1 cellular context compared by ENCODE assay signal in the genomic region with DNA sequence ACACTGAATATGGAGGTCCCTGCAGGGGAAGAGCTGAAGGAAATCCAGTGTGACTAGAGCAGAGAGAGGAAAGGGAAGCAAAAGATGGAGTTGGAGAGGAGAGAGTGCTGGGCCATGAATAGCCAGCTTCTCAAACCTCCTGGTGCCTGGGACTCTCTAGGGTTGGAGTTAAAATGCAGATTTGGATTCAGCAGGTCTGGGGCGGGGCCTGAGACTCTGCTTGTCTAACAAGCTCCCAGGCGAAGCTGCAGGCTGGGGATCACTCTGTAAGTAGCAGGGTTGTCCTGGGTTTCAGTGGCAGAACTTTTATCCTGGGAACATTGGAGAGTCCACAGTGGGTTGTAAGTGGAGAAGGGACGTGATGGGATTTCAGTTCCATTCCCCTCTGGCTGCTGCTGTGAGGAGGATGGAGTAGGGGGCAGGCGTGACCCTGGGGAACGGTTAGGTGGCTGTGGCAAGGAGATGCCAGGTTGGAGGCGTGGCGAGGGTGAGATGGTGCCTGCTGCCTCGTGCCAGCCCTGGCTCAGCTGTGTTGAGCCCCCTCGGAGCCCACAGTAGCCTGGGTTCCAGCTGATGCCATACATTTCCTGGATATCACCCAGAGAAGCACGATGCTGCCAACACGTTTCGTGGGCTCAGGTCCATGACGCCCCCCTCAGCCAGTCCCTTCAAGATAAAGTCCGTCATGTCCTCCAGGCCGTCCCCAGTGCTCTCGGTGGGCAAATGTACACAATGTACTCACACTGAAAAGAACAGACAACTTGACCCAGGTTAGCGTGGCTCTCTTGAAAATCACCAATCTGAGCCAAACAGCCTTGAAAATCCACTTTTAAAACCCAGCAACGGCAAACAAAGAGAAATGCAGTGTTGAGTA.
TF ChIP-seq lines count a peak whose summit lies in the region.

No MANE protein-coding gene starts in this region.

TF ChIP-seq in IMR-90, 13 proteins besides CTCF, POLR2A, EP300 and RAD21:
- TF ChIP-seq, protein P1, sequence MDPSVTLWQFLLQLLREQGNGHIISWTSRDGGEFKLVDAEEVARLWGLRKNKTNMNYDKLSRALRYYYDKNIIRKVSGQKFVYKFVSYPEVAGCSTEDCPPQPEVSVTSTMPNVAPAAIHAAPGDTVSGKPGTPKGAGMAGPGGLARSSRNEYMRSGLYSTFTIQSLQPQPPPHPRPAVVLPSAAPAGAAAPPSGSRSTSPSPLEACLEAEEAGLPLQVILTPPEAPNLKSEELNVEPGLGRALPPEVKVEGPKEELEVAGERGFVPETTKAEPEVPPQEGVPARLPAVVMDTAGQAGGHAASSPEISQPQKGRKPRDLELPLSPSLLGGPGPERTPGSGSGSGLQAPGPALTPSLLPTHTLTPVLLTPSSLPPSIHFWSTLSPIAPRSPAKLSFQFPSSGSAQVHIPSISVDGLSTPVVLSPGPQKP (IDR thresholded peaks at IDR 0.05; ENCODE audit: borderline replicate concordance, low read depth, low read length): no peak
- TF ChIP-seq, protein P2, sequence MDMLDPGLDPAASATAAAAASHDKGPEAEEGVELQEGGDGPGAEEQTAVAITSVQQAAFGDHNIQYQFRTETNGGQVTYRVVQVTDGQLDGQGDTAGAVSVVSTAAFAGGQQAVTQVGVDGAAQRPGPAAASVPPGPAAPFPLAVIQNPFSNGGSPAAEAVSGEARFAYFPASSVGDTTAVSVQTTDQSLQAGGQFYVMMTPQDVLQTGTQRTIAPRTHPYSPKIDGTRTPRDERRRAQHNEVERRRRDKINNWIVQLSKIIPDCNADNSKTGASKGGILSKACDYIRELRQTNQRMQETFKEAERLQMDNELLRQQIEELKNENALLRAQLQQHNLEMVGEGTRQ (IDR thresholded peaks at IDR 0.05; ENCODE audit: low read depth, low read length): no peak
- TF ChIP-seq BHLHE40 (IDR thresholded peaks at IDR 0.05; ENCODE audit: low read depth, low read length) (no peak), MAFK (IDR thresholded peaks at IDR 0.05; ENCODE audit: low read depth, low read length) (no peak), MAZ (IDR thresholded peaks at IDR 0.05; ENCODE audit: borderline replicate concordance, low read depth, low read length) (no peak), CHD1 (IDR thresholded peaks at IDR 0.05; ENCODE audit: low read depth, low read length) (no peak), NFE2L2 (IDR thresholded peaks at IDR 0.05; ENCODE audit: low read depth, low read length) (no peak), CEBPB (IDR thresholded peaks at IDR 0.05; ENCODE audit: low read depth, low read length) (no peak), RFX5 (IDR thresholded peaks at IDR 0.05; ENCODE audit: low read depth, low read length) (no peak), RCOR1 (IDR thresholded peaks at IDR 0.05; ENCODE audit: insufficient replicate concordance, low read length) (no peak), MXI1 (IDR thresholded peaks at IDR 0.05; ENCODE audit: borderline replicate concordance, low read depth, low read length) (no peak), SMC3 (IDR thresholded peaks at IDR 0.05; ENCODE audit: low read depth, low read length) (no peak), FOS (IDR thresholded peaks at IDR 0.05; ENCODE audit: low read depth, low read length) (no peak)
